In genomic region chr19:48488478-48488877, GRCh38 we compare ENCODE assay signal across 8 cellular contexts. TPM values are rescaled to one million over a fixed set of nuclear protein-coding genes. Genes with fewer than 3 reads are reported as not detected.
DNase-seq lines count a peak whose midpoint lies in the region; ATAC-seq, FAIRE-seq and TF ChIP-seq lines count a peak whose summit lies in the region.
"Not testable (repeated sequence)": the region's sequence is repeated elsewhere in the genome, so short reads cannot be mapped to it uniquely, and the experiment has no call there.
"Had no signal": no experiment of that assay in that cellular context is flagged by ENCODE, and none has a peak within 500 bp of the region (broad histone marks: within the 10 kb centered on the region; RNA-seq: fewer than 3 reads in every experiment).

No MANE protein-coding gene starts in this region.

- H3K79me2 ChIP-seq in fibroblast of lung (ENCODE audit: control insufficient read depth, insufficient read depth, low read length); keratinocyte (ENCODE audit: control insufficient read depth, insufficient read depth, low read length); smooth muscle cell (ENCODE audit: low read depth): not testable (repeated sequence)

- H3K36me3 ChIP-seq in Caco-2 (ENCODE audit: control insufficient read depth, insufficient read depth, low read length); Panc1 (ENCODE audit: control insufficient read depth, insufficient read depth, low read length); breast epithelium; fibroblast of lung (ENCODE audit: control insufficient read depth, insufficient read depth, low read length); keratinocyte (ENCODE audit: control insufficient read depth in 2 of 2, extremely low read depth in 1 of 2, insufficient read depth in 2 of 2, low read length in 2 of 2); pancreas; smooth muscle cell (ENCODE audit: low read depth): not testable (repeated sequence)

- H3K36me3 Mint-ChIP-seq in Caco-2 (ENCODE audit: insufficient read depth, unreplicated experiment), result peaks cover 58% of the 10 kb centered on the region

- not testable (repeated sequence) for H4K20me1 ChIP-seq in fibroblast of lung (ENCODE audit: control insufficient read depth, extremely low read depth, insufficient read depth, low read length); keratinocyte (ENCODE audit: control insufficient read depth, extremely low read depth, insufficient read depth, low read length); smooth muscle cell (ENCODE audit: low read depth)

- H3K4me3 Mint-ChIP-seq in Caco-2 (ENCODE audit: unreplicated experiment), result not testable (repeated sequence)

- H3K27me3 Mint-ChIP-seq in Caco-2 (ENCODE audit: insufficient read depth, unreplicated experiment), result not testable (repeated sequence)

- intact Hi-C loops in Caco-2 (cut with micrococcal nuclease; ENCODE audit: unreplicated experiment); Panc1 (cut with micrococcal nuclease; ENCODE audit: unreplicated experiment); breast epithelium (cut with DNase I; ENCODE audit: low total_unique reads): not testable (repeated sequence)
- intact Hi-C loops in pancreas (cut with DNase I), result loop anchor here in 1 of 3 donors (5.0 kb wide), 1 partner anchor 99 kb away; no protein-coding TSS in a partner anchor

- H3K27ac ChIP-seq in Panc1 (ENCODE audit: low read length) (peak overlapping the region; percentile 82), breast epithelium (peak overlapping the region; percentile 90 to 95), keratinocyte (ENCODE audit: control insufficient read depth, insufficient read depth, low read length) (peak overlapping the region; percentile 81), pancreas (peak overlapping the region in 3 of 4 donors; percentile 42 to 55 (median 46))
- not testable (repeated sequence) for H3K27ac ChIP-seq in fibroblast of lung (ENCODE audit: insufficient read depth, low read length); smooth muscle cell (ENCODE audit: low read depth)

- TF ChIP-seq POLR2A in breast epithelium (IDR thresholded peaks at IDR 0.05), result not testable (repeated sequence)

- not testable (repeated sequence) for ATAC-seq in Panc1, pancreas

- POLR2A ChIA-PET in Caco-2 (lab: Charles Lee), result interaction anchor here (1.1 kb wide), 1 partner anchor 14 kb away, joined by 6 read pairs; no protein-coding TSS in a partner anchor
- POLR2A ChIA-PET in Panc1 (lab: Charles Lee), result not testable (repeated sequence)

- BruUV-seq in Caco-2 (replicated peaks; lab: Mats Ljungman, UMichigan); Panc1 (replicated peaks; lab: Mats Ljungman, UMichigan): not testable (repeated sequence)

- H3K9me3 Mint-ChIP-seq in Caco-2 (ENCODE audit: unreplicated experiment), result not testable (repeated sequence)

- DNase-seq in Caco-2; Panc1 (ENCODE audit: low read depth, low spot score); breast epithelium (ENCODE audit: low spot score in 2 of 2); fibroblast of lung (ENCODE audit: low read depth in 2 of 2); keratinocyte (ENCODE audit: low read depth, low spot score); pancreas; smooth muscle cell (lab: John Stamatoyannopoulos, UW; ENCODE audit: unreplicated experiment): not testable (repeated sequence)

- peak overlapping the region; percentile 12 for H3K27ac Mint-ChIP-seq in Caco-2 (ENCODE audit: unreplicated experiment)

- not testable (repeated sequence) for FAIRE-seq in keratinocyte (lab: Jason Lieb, UNC); pancreas (lab: Jason Lieb, UNC)

- not testable (repeated sequence) for H3K9me3 ChIP-seq in Caco-2; Panc1 (ENCODE audit: control insufficient read depth, insufficient read depth, low read depth, low read length); breast epithelium; fibroblast of lung (ENCODE audit: control insufficient read depth, insufficient read depth, low read depth, low read length); keratinocyte (ENCODE audit: control insufficient read depth, low read depth, low read length); pancreas; smooth muscle cell (replicated peaks; ENCODE audit: low read depth)

- H3K4me1 ChIP-seq in Caco-2 (peaks cover 16% of the 10 kb centered on the region), Panc1 (ENCODE audit: control insufficient read depth, insufficient read depth, low read length) (peaks cover 28% of the 10 kb centered on the region), fibroblast of lung (ENCODE audit: control insufficient read depth, extremely low read depth, insufficient read depth, low read length) (peaks cover 14% of the 10 kb centered on the region), keratinocyte (ENCODE audit: control insufficient read depth, extremely low read depth, insufficient read depth, low read length) (peaks cover 30% of the 10 kb centered on the region)
- H3K4me1 ChIP-seq in breast epithelium; pancreas; smooth muscle cell (ENCODE audit: low read depth): not testable (repeated sequence)

- H3K4me2 ChIP-seq in fibroblast of lung (ENCODE audit: extremely low read depth, insufficient read depth, low read length), result peak overlapping the region; percentile 68
- H3K4me2 ChIP-seq in keratinocyte (ENCODE audit: control insufficient read depth, extremely low read depth, insufficient read depth, low read depth, low read length), result peak overlapping the region; percentile 93
- H3K4me2 ChIP-seq in smooth muscle cell, result peak overlapping the region; percentile 23

- in situ Hi-C loops in Panc1 (cut with HindIII; ENCODE audit: low pct_unique_long_range_greater_than_20kb, low sequenced_read_pairs), result not testable (repeated sequence)

- peaks cover 32% of the 10 kb centered on the region for H3K4me1 Mint-ChIP-seq in Caco-2 (ENCODE audit: low read depth, unreplicated experiment)

- 61 to 67% methylated on average over 7 of the region's 7 CpGs for WGBS in pancreas, 2 donors
- 96% methylated on average over 7 of the region's 7 CpGs for WGBS in smooth muscle cell (ENCODE audit: low lambda C conversion rate)

- not testable (repeated sequence) for H3K9ac ChIP-seq in fibroblast of lung (ENCODE audit: insufficient read depth, low read length); smooth muscle cell (ENCODE audit: low read depth)
- H3K9ac ChIP-seq in keratinocyte (ENCODE audit: control insufficient read depth, extremely low read depth, insufficient read depth, low read length), result peak overlapping the region; percentile 41

- TF ChIP-seq CTCF in Caco-2 (IDR thresholded peaks at IDR 0.05; ENCODE audit: insufficient read depth in 1 of 2, low read depth in 1 of 2, low read length in 1 of 2, severe bottlenecking in 1 of 2, unreplicated experiment in 1 of 2); Panc1 (IDR thresholded peaks at IDR 0.05); breast epithelium (IDR thresholded peaks at IDR 0.05); fibroblast of lung (conservative IDR thresholded peaks at IDR 0.05 in 1 of 2, IDR thresholded peaks at IDR 0.05 in 1 of 2; ENCODE audit: low read depth in 1 of 2, low read length in 2 of 2); keratinocyte (optimal IDR thresholded peaks at IDR 0.05 in 1 of 3, IDR thresholded peaks at IDR 0.05 in 1 of 3, conservative IDR thresholded peaks at IDR 0.05 in 1 of 3; ENCODE audit: extremely low read depth in 1 of 3, insufficient read depth in 2 of 3, low read length in 3 of 3); pancreas (IDR thresholded peaks at IDR 0.05); smooth muscle cell (IDR thresholded peaks at IDR 0.05; ENCODE audit: borderline replicate concordance, insufficient read depth, poor library complexity, severe bottlenecking): not testable (repeated sequence)

- not testable (repeated sequence) for H3K4me3 ChIP-seq in Caco-2 (ENCODE audit: low read depth, low read length); Panc1 (ENCODE audit: low read depth in 2 of 2, low read length in 2 of 2); breast epithelium; fibroblast of lung (replicated peaks in 1 of 4; ENCODE audit: control extremely low read depth in 1 of 4, insufficient read depth in 1 of 4, low read depth in 3 of 4, low read length in 4 of 4); keratinocyte (ENCODE audit: control insufficient read depth in 2 of 3, extremely low read depth in 1 of 3, insufficient read depth in 2 of 3, low read depth in 1 of 3, low read length in 3 of 3); pancreas; smooth muscle cell

- not testable (repeated sequence) for H3F3A ChIP-seq in smooth muscle cell (ENCODE audit: low read depth)

- not testable (repeated sequence) for H3K9me1 ChIP-seq in keratinocyte (ENCODE audit: control insufficient read depth, extremely low read depth, insufficient read depth, low read length)

- dilution Hi-C loops in keratinocyte (cut with MboI; ENCODE audit: extremely low pct_ligation_motif_present, low sequenced_read_pairs), result not testable (repeated sequence)

- CTCF ChIA-PET in Caco-2 (lab: Charles Lee), result interaction anchor here (1.5 to 4.1 kb wide), 2 partner anchors 97 to 120 kb away, joined by 4 to 73 read pairs; no protein-coding TSS in a partner anchor
- CTCF ChIA-PET in Panc1 (lab: Charles Lee), result interaction anchor here (1.7 kb wide), 1 partner anchor 96 kb away, joined by 11 read pairs; no protein-coding TSS in a partner anchor

- not testable (repeated sequence) for H3K27me3 ChIP-seq in Caco-2 (replicated peaks; ENCODE audit: control insufficient read depth, insufficient read depth, low read length); Panc1 (ENCODE audit: control insufficient read depth, insufficient read depth, low read length); breast epithelium; fibroblast of lung (ENCODE audit: control insufficient read depth, insufficient read depth, low read length); keratinocyte (ENCODE audit: control insufficient read depth, extremely low read depth, insufficient read depth, low read length); pancreas; smooth muscle cell (ENCODE audit: low read depth)

- H2AFZ ChIP-seq in fibroblast of lung (ENCODE audit: low read length); keratinocyte (ENCODE audit: control insufficient read depth, low read length); smooth muscle cell (ENCODE audit: low read depth): not testable (repeated sequence)

RNA-seq across cellular contexts. Expression of gene CYTH2, which starts 19.3 kb away (rescaled TPM):
- total RNA-seq in Caco-2 (2022) (74.6 and 81.3 TPM in 2 replicates), Panc1 (2021; ENCODE audit: unreplicated experiment) (53.4 TPM), breast epithelium (10 to 100 TPM; 42.2 to 74.7 (median 70.4) TPM), fibroblast of lung (25.8 and 27.2 TPM in 2 replicates), pancreas (10 to 100 TPM; 25.4 to 39.2 (median 29.1) TPM), smooth muscle cell (44.5 and 49.7 TPM in 2 replicates)
- polyA plus RNA-seq in Panc1 (2012; ENCODE audit: insufficient read length), result 47.4 TPM
- polyA plus RNA-seq in fibroblast of lung (18.6 and 26.6 TPM in 2 replicates), keratinocyte (27.0 to 33.5 TPM (median 32.2 TPM) in 3 replicates), pancreas (10 to 100 TPM; 51.7 to 54.2 TPM), smooth muscle cell (62.1 and 95.0 TPM in 2 replicates)
- 25.7 and 33.9 TPM in 2 replicates for polyA plus RNA-seq in fibroblast of lung (2012)
- polyA minus RNA-seq in fibroblast of lung (ENCODE audit: low replicate concordance) (33.6 and 72.4 TPM in 2 replicates), keratinocyte (35.4 to 45.9 TPM (median 39.3 TPM) in 3 replicates)
- polyA plus RNA-seq in keratinocyte (2011; ENCODE audit: low read depth), result 23.3 TPM
- 18.8 and 24.4 TPM in 2 replicates for polyA plus RNA-seq in keratinocyte (2011; cell fraction: cytosol; rRNA removed)
- polyA plus RNA-seq in keratinocyte (2011; cell fraction: nucleus; rRNA removed), result 83.4 and 98.3 TPM in 2 replicates
- 30.4 and 34.0 TPM in 2 replicates for polyA plus RNA-seq in keratinocyte (2012; ENCODE audit: low replicate concordance)
- polyA minus RNA-seq in keratinocyte (2011; cell fraction: cytosol; rRNA and poly(A)+ RNA removed), result 12.7 TPM
- polyA minus RNA-seq in keratinocyte (2011; cell fraction: nucleus; rRNA and poly(A)+ RNA removed), result 26.8 and 27.9 TPM in 2 replicates

RNA-seq across cellular contexts. Expression of gene LMTK3, which starts 23.2 kb away (rescaled TPM):
- total RNA-seq in Caco-2 (2022) (22.4 and 22.6 TPM in 2 replicates), Panc1 (2021; ENCODE audit: unreplicated experiment) (10.6 TPM), breast epithelium (1 to 10 TPM in 2 of 3 donors, not detected in 1; 1.3 to 2.9 TPM), fibroblast of lung (under 0.01 and 0.17 TPM in 2 replicates), pancreas (1 to 10 TPM; 2.3 to 4.1 (median 2.8) TPM), smooth muscle cell (1.1 and 3.1 TPM in 2 replicates)
- polyA plus RNA-seq in Panc1 (2012; ENCODE audit: insufficient read length), result 16.9 TPM
- polyA plus RNA-seq in fibroblast of lung (0.01 TPM in 1 of 2 replicates, not detected in the other), keratinocyte (0.51 to 0.76 TPM (median 0.68 TPM) in 3 replicates), pancreas (1 to 10 TPM; 4.1 to 7.7 TPM), smooth muscle cell (0.66 and 1.8 TPM in 2 replicates)
- polyA plus RNA-seq in fibroblast of lung (2012), result 0.10 and 0.14 TPM in 2 replicates
- polyA minus RNA-seq in fibroblast of lung (ENCODE audit: low replicate concordance) (0.37 TPM in 1 of 2 replicates, not detected in the other), keratinocyte (0.13 to 0.56 TPM (median 0.20 TPM) in 3 replicates)
- polyA plus RNA-seq in keratinocyte (2011; ENCODE audit: low read depth), result 0.64 TPM
- polyA plus RNA-seq in keratinocyte (2011; cell fraction: cytosol; rRNA removed), result 0.12 and 0.71 TPM in 2 replicates
- polyA plus RNA-seq in keratinocyte (2011; cell fraction: nucleus; rRNA removed), result 1.6 and 2.4 TPM in 2 replicates
- 1.2 and 4.2 TPM in 2 replicates for polyA plus RNA-seq in keratinocyte (2012; ENCODE audit: low replicate concordance)
- polyA minus RNA-seq in keratinocyte (2011; cell fraction: cytosol; rRNA and poly(A)+ RNA removed), result 1.5 TPM
- 1.7 and 1.8 TPM in 2 replicates for polyA minus RNA-seq in keratinocyte (2011; cell fraction: nucleus; rRNA and poly(A)+ RNA removed)
- polyA plus RNA-seq: CD4-positive, CD25-positive, alpha-beta regulatory T cell had no signal

RNA-seq across cellular contexts. Expression of gene KCNJ14, which starts 33.1 kb away (rescaled TPM):
- total RNA-seq in Caco-2 (2022) (3.6 and 3.9 TPM in 2 replicates), Panc1 (2021; ENCODE audit: unreplicated experiment) (2.9 TPM), breast epithelium (1 to 10 TPM in 2 of 3 donors, under 1 TPM in 1; 0.80 to 1.6 (median 1.0) TPM), fibroblast of lung (0.26 and 0.50 TPM in 2 replicates), pancreas (under 1 TPM; 0.20 to 0.56 (median 0.37) TPM), smooth muscle cell (1.2 and 1.8 TPM in 2 replicates)
- polyA plus RNA-seq in Panc1 (2012; ENCODE audit: insufficient read length), result 0.82 TPM
- polyA plus RNA-seq in fibroblast of lung (0.15 and 0.18 TPM in 2 replicates), keratinocyte (0.34 to 0.46 TPM (median 0.39 TPM) in 3 replicates), pancreas (under 1 TPM; 0.49 to 0.59 TPM), smooth muscle cell (1.7 and 2.0 TPM in 2 replicates)
- polyA plus RNA-seq in fibroblast of lung (2012), result 0.17 and 0.24 TPM in 2 replicates
- polyA minus RNA-seq in fibroblast of lung (ENCODE audit: low replicate concordance) (0.85 TPM in 1 of 2 replicates, not detected in the other), keratinocyte (0.99 to 1.3 TPM (median 1.1 TPM) in 3 replicates)
- 0.81 TPM for polyA plus RNA-seq in keratinocyte (2011; ENCODE audit: low read depth)
- polyA plus RNA-seq in keratinocyte (2011; cell fraction: cytosol; rRNA removed), result 0.19 and 0.33 TPM in 2 replicates
- polyA plus RNA-seq in keratinocyte (2011; cell fraction: nucleus; rRNA removed), result 2.1 and 3.4 TPM in 2 replicates
- polyA plus RNA-seq in keratinocyte (2012; ENCODE audit: low replicate concordance), result 0.49 and 2.4 TPM in 2 replicates
- 0.96 TPM for polyA minus RNA-seq in keratinocyte (2011; cell fraction: cytosol; rRNA and poly(A)+ RNA removed)
- 1.4 and 2.1 TPM in 2 replicates for polyA minus RNA-seq in keratinocyte (2011; cell fraction: nucleus; rRNA and poly(A)+ RNA removed)

RNA-seq across cellular contexts. Expression of gene GRWD1, which starts 42.7 kb away (rescaled TPM):
- 77.3 and 77.4 TPM in 2 replicates for total RNA-seq in Caco-2 (2022)
- total RNA-seq in Panc1 (2021; ENCODE audit: unreplicated experiment), result 56.7 TPM
- 41.4 TPM for polyA plus RNA-seq in Panc1 (2012; ENCODE audit: insufficient read length)
- total RNA-seq in breast epithelium, result 10 to 100 TPM; 25.0 to 35.4 (median 30.1) TPM
- 9.1 and 12.1 TPM in 2 replicates for total RNA-seq in fibroblast of lung
- 14.7 and 21.9 TPM in 2 replicates for polyA plus RNA-seq in fibroblast of lung
- polyA plus RNA-seq in fibroblast of lung (2012), result 17.6 and 32.0 TPM in 2 replicates
- 12.0 and 19.1 TPM in 2 replicates for polyA minus RNA-seq in fibroblast of lung (ENCODE audit: low replicate concordance)
- 23.0 to 35.4 TPM (median 26.1 TPM) in 3 replicates for polyA plus RNA-seq in keratinocyte
- 21.8 TPM for polyA plus RNA-seq in keratinocyte (2011; ENCODE audit: low read depth)
- polyA plus RNA-seq in keratinocyte (2011; cell fraction: cytosol; rRNA removed), result 14.5 and 31.6 TPM in 2 replicates
- polyA plus RNA-seq in keratinocyte (2011; cell fraction: nucleus; rRNA removed), result 25.2 and 31.8 TPM in 2 replicates
- 16.4 and 41.0 TPM in 2 replicates for polyA plus RNA-seq in keratinocyte (2012; ENCODE audit: low replicate concordance)
- polyA minus RNA-seq in keratinocyte, result 10.7 to 21.8 TPM (median 12.7 TPM) in 3 replicates
- polyA minus RNA-seq in keratinocyte (2011; cell fraction: cytosol; rRNA and poly(A)+ RNA removed), result 30.7 TPM
- 14.8 and 17.2 TPM in 2 replicates for polyA minus RNA-seq in keratinocyte (2011; cell fraction: nucleus; rRNA and poly(A)+ RNA removed)
- 10 to 100 TPM; 13.0 to 23.1 (median 18.2) TPM for total RNA-seq in pancreas
- polyA plus RNA-seq in pancreas, result 10 to 100 TPM in 1 of 2 donors, 1 to 10 TPM in 1; 8.6 to 10.2 TPM
- total RNA-seq in smooth muscle cell, result 11.7 and 22.1 TPM in 2 replicates
- polyA plus RNA-seq in smooth muscle cell, result 23.6 and 25.7 TPM in 2 replicates

Comparison
In these comparisons a context has a peak if more than half of its experiments do, and no peak if none do; other contexts are left out.
1. H3K4me2 ChIP-seq: peak in every context shown above with its lines; median percentile 93 in keratinocyte; 68 in fibroblast of lung; 23 in smooth muscle cell.